In the genomic region with DNA sequence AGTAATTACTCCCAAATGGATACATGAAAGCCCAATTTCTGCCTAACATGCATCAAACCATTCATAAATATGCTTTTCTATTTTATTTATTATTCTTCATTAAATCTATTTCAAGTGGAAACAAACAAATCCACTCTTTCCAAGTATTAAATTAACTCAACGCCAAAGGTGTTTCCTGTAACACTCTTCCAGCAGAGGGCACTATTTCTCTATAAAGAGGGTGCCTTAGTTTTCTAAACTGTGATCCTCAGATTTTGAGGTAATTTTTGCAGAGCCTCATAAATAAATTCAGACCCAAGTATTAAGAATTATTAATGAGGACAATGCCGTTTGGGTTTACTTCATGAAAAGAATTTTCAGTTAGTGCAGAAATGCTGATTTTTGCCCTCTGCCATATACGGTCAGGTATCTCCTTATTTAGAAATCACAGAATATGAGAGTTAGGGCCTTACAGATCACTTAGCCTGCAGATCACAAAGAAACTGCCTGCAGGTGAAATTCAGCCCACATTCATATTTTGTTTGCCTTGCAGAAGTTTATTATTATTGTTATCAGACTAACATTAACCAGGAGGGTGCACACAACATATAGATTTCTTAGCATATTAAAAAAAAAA, we compare ENCODE assay signal across 8 cellular contexts. TPM values are rescaled to one million over a fixed set of nuclear protein-coding genes. Genes with fewer than 3 reads are reported as not detected.
DNase-seq lines count a peak whose midpoint lies in the region; ATAC-seq and TF ChIP-seq lines count a peak whose summit lies in the region.

No MANE protein-coding gene starts in this region.

- RAD21 ChIA-PET in HCT116 (lab: Charles Lee; ENCODE audit: low non-redundant PET in 1 of 2, low total read pairs in 2 of 2, uncharacterized antibody in 2 of 2, unreplicated experiment in 2 of 2): interaction anchor here in 1 of 2 experiments (0.6 kb wide), 1 partner anchor 1908 kb away, joined by 4 read pairs; no protein-coding TSS in a partner anchor

- H3K36me3 ChIP-seq in HCT116 (ENCODE audit: control insufficient read depth in 1 of 2, insufficient read depth in 2 of 2, low read length in 2 of 2) (no peaks in the 10 kb centered on the region), ascending aorta (no peaks in the 10 kb centered on the region), stomach (no peaks in the 10 kb centered on the region)

- TF ChIP-seq CTCF in HCT116 (IDR thresholded peaks at IDR 0.05 in 2 of 3, conservative IDR thresholded peaks at IDR 0.05 in 1 of 3; ENCODE audit: borderline replicate concordance in 1 of 3, insufficient read depth in 1 of 3, low read depth in 2 of 3, low read length in 2 of 3) (peak; percentile 59 to 87 (median 83)), ascending aorta (IDR thresholded peaks at IDR 0.05) (peak; percentile 73 to 88 (median 76)), stomach (IDR thresholded peaks at IDR 0.05) (peak in 5 of 7 experiments; percentile 61 to 82 (median 75))

- H3K4me3 ChIP-seq in HCT116 (replicated peaks in 1 of 2; ENCODE audit: low read depth in 1 of 2, low read length in 2 of 2) (no peak overlapping the region), ascending aorta (no peak overlapping the region), stomach (no peak overlapping the region)

- no peaks in the 10 kb centered on the region for H3K79me2 ChIP-seq in HCT116 (ENCODE audit: insufficient read depth, low read length)

- no peak for TF ChIP-seq EP300 in stomach (IDR thresholded peaks at IDR 0.05)

- ATAC-seq in HCT116 (peak; percentile 75; the same call in 1 of the 2 replicates), GM19324 (IDR thresholded peaks at IDR 0.05; ENCODE audit: low FRiP score, unreplicated experiment) (no peak), GM21529 (IDR thresholded peaks at IDR 0.05; ENCODE audit: unreplicated experiment) (no peak)

- H3K27ac ChIP-seq in HCT116 (ENCODE audit: low read depth, low read length) (no peak overlapping the region), ascending aorta (no peak overlapping the region), stomach (no peak overlapping the region)

- CTCF ChIA-PET in HCT116 (lab: Charles Lee): interaction anchor here (0.6 to 2.9 kb wide), 4 partner anchors 15 to 1019 kb away, joined by 3 to 14 read pairs (median 6); no protein-coding TSS in a partner anchor

- no peaks in the 10 kb centered on the region for H4K20me1 ChIP-seq in HCT116 (ENCODE audit: insufficient read depth)

- intact Hi-C loops in HCT116 (cut with micrococcal nuclease) (loop anchor here (1.0 to 10.0 kb wide), 6 partner anchors 29 to 1207 kb away; partner anchors contain the start of gene FGGY), ascending aorta (cut with DNase I) (loop anchor here (1.0 to 2.0 kb wide), 3 partner anchors 29 to 1019 kb away; no protein-coding TSS in a partner anchor), stomach (cut with DNase I; ENCODE audit: low total_unique reads) (loop anchor here (5.0 kb wide), 1 partner anchor 962 kb away; no protein-coding TSS in a partner anchor)

- H2AFZ ChIP-seq in HCT116 (ENCODE audit: low read depth, low read length, poor library complexity, severe bottlenecking): no peak overlapping the region

- no peaks in the 10 kb centered on the region for H3K9me2 ChIP-seq in HCT116 (ENCODE audit: insufficient read depth)

- peak; percentile 96 for TF ChIP-seq RAD21 in HCT116 (IDR thresholded peaks at IDR 0.05; ENCODE audit: low read depth)

- no peak overlapping the region for H3K9ac ChIP-seq in HCT116 (ENCODE audit: low read length)

- H3K27me3 ChIP-seq in HCT116 (ENCODE audit: insufficient read depth, low read length) (no peaks in the 10 kb centered on the region), ascending aorta (no peaks in the 10 kb centered on the region), stomach (no peaks in the 10 kb centered on the region)

- 21 to 27% (median 24%) methylated on average over 3 of the region's 3 CpGs for WGBS in stomach, 5 donors

- H3K4me1 ChIP-seq in HCT116 (ENCODE audit: control insufficient read depth in 1 of 2, insufficient read depth in 2 of 2, low read length in 2 of 2): no peaks in the 10 kb centered on the region; a peak in 1 of 4 replicates
- no peaks in the 10 kb centered on the region for H3K4me1 ChIP-seq in ascending aorta
- peaks cover 0 to 8% (median 5%) of the 10 kb centered on the region in 4 donors for H3K4me1 ChIP-seq in stomach

- TF ChIP-seq POLR2A in HCT116 (IDR thresholded peaks at IDR 0.05; ENCODE audit: borderline replicate concordance, extremely low read depth, insufficient read depth, insufficient read length): no peak
- no peak for TF ChIP-seq POLR2A in stomach (IDR thresholded peaks at IDR 0.05)

- POLR2A ChIA-PET in HCT116 (lab: Charles Lee): no interaction called here

- no TSS peak for BruUV-seq in HCT116 (replicated peaks; lab: Mats Ljungman, UMichigan)

- DNase-seq in CMK (ENCODE audit: low read depth): peak; percentile 11
- peak; percentile 39 for DNase-seq in HCT116 (ENCODE audit: low read depth, low spot score)
- peak; percentile 51 for DNase-seq in NCI-H460 (ENCODE audit: extremely low read depth, low read depth)
- no peak for DNase-seq in ascending aorta (ENCODE audit: low spot score in 2 of 2)
- peak; percentile 42 for DNase-seq in hepatic stellate cell (ENCODE audit: low spot score)
- no peak for DNase-seq in stomach

- H3K9me3 ChIP-seq in HCT116 (ENCODE audit: control insufficient read depth in 1 of 2, insufficient read depth in 1 of 2, low read depth in 1 of 2, low read length in 2 of 2) (no peaks in the 10 kb centered on the region), ascending aorta (no peaks in the 10 kb centered on the region), stomach (no peaks in the 10 kb centered on the region)

- H3K4me2 ChIP-seq in HCT116 (ENCODE audit: low read length): no peak overlapping the region

TF ChIP-seq in HCT116, 20 proteins besides CTCF, POLR2A, EP300 and RAD21:
- TF ChIP-seq EGR1 (IDR thresholded peaks at IDR 0.05; ENCODE audit: low read depth) (0 out of 2 replicates have a peak, but pooled peaks have one; percentile 18), SRF (IDR thresholded peaks at IDR 0.05; ENCODE audit: low read depth) (peak; percentile 59; the same call in 1 of the 2 replicates), EZH2phosphoT487 (IDR thresholded peaks at IDR 0.05; ENCODE audit: borderline replicate concordance) (no peak)
TF ChIP-seq in HCT116: peak in this region for 2.

RNA-seq across cellular contexts. Expression of gene MYSM1, which starts 40.1 kb away (rescaled TPM):
- 37.5 TPM for total RNA-seq in HCT116 (2021; ENCODE audit: unreplicated experiment)
- polyA plus RNA-seq in HCT116 (2012): 5.4 and 6.1 TPM in 2 replicates
- total RNA-seq in NCI-H460 (2014; rRNA removed; shearing (Covaris generic)): 14.1 and 14.5 TPM in 2 replicates
- polyA plus RNA-seq in NCI-H460 (2014; cell fraction: nucleus; rRNA removed): 18.7 and 28.4 TPM in 2 replicates
- 11.2 TPM for total RNA-seq in ascending aorta
- 100 to 1,000 TPM in 1 of 5 donors, 10 to 100 TPM in 4; 17.4 to 126 (median 36.2) TPM for total RNA-seq in stomach
- polyA plus RNA-seq in stomach: 1 to 10 TPM; 2.5 to 8.5 (median 3.4) TPM

RNA-seq across cellular contexts. Expression of gene JUN, which starts 43.9 kb away (rescaled TPM):
- total RNA-seq in HCT116 (2021; ENCODE audit: unreplicated experiment) (18.7 TPM), ascending aorta (1,004 TPM), stomach (100 to 1,000 TPM; 169 to 382 (median 244) TPM)
- polyA plus RNA-seq in HCT116 (2012): 42.4 and 58.4 TPM in 2 replicates
- total RNA-seq in NCI-H460 (2014; rRNA removed; shearing (Covaris generic)): 10.2 and 11.1 TPM in 2 replicates
- polyA plus RNA-seq in NCI-H460 (2014; cell fraction: nucleus; rRNA removed): 9.1 and 9.6 TPM in 2 replicates
- polyA plus RNA-seq in stomach: 100 to 1,000 TPM in 1 of 3 donors, 10 to 100 TPM in 2; 64.9 to 124 (median 78.1) TPM

Comparison
In these comparisons a context has a peak if more than half of its experiments do, and no peak if none do; other contexts are left out.
1. DNase-seq: peak in CMK (single experiment), HCT116 (single experiment), NCI-H460 (single experiment) and hepatic stellate cell (single experiment); none in ascending aorta (0 of 2) and stomach (single experiment).
2. Peak in every context shown above with its lines, with median percentiles within 50 percentile points of each other: CTCF ChIP-seq.